ENCODE assay signal across 10 cellular contexts in genomic region chr15:41779662-41780157, GRCh38. TPM values are rescaled to one million over a fixed set of nuclear protein-coding genes. Genes with fewer than 3 reads are reported as not detected.
DNase-seq lines count a peak whose midpoint lies in the region; ATAC-seq and TF ChIP-seq lines count a peak whose summit lies in the region.
"Had no signal": no experiment of that assay in that cellular context is flagged by ENCODE, and none has a peak within 500 bp of the region (broad histone marks: within the 10 kb centered on the region; RNA-seq: fewer than 3 reads in every experiment).

No MANE protein-coding gene starts in this region.

- no peaks in the 10 kb centered on the region for H3K27me3 ChIP-seq in heart left ventricle

- no peak for TF ChIP-seq CTCF in heart left ventricle (IDR thresholded peaks at IDR 0.05)

- peak overlapping the region; percentile 43 for H3K27ac Mint-ChIP-seq in activated CD4-positive, alpha-beta T cell treated with anti-CD3 and anti-CD28 coated beads for 36 hours
- H3K27ac Mint-ChIP-seq in activated CD4-positive, alpha-beta memory T cell treated with anti-CD3 and anti-CD28 coated beads for 36 hours: peak overlapping the region; percentile 49
- H3K27ac Mint-ChIP-seq in stimulated activated naive B cell treated with anti-CD40 and anti-IgM and Interleukin-4, amounts not matched to agents 10 μg/mL and 1 μg/mL and 100 μg/mL, for 72 hours: peak overlapping the region; percentile 76

- intact Hi-C loops in activated CD4-positive, alpha-beta T cell treated with anti-CD3 and anti-CD28 coated beads for 36 hours (cut with DNase I, micrococcal nuclease): no loop called here
- intact Hi-C loops in activated CD4-positive, alpha-beta memory T cell treated with anti-CD3 and anti-CD28 coated beads for 36 hours (cut with micrococcal nuclease): no loop called here
- intact Hi-C loops in heart left ventricle (cut with DNase I): loop anchor here in 3 of 10 donors (10.0 kb wide), 3 partner anchors 115 to 275 kb away; partner anchors contain the start of gene SPTBN5 (in 1 of the 3)

- no peak for DNase-seq in activated CD4-positive, alpha-beta T cell treated with anti-CD3 and anti-CD28 coated beads for 36 hours
- DNase-seq in activated CD4-positive, alpha-beta T cell treated with anti-CD3 and anti-CD28 coated beads for 4 hours: no peak
- peak; percentile 24 for DNase-seq in activated CD4-positive, alpha-beta memory T cell treated with anti-CD3 and anti-CD28 coated beads for 36 hours
- DNase-seq in heart left ventricle (no peak), DMS153 treated with DMSO at 0.1 percent for 48 hours (lab: John Stamatoyannopoulos, UW; ENCODE audit: unreplicated experiment) (no peak), NCI-H2029 (lab: John Stamatoyannopoulos, UW) (no peak)
- no peak for DNase-seq in stimulated activated naive B cell treated with anti-CD40 and anti-IgM and Interleukin-4, amounts not matched to agents 10 μg/mL and 1 μg/mL and 100 μg/mL, for 72 hours
- no peak for DNase-seq in stimulated activated CD8-positive, alpha-beta memory T cell treated with anti-CD3 and anti-CD28 coated beads, Interleukin-4, amount 100 ng/mL, for 48 hours
- DNase-seq: activated CD4-positive, CD25-positive, alpha-beta regulatory T cell; mucosa of descending colon had no signal

- H3K4me3 Mint-ChIP-seq in activated CD4-positive, alpha-beta T cell treated with anti-CD3 and anti-CD28 coated beads for 36 hours: no peak overlapping the region
- H3K4me3 Mint-ChIP-seq in activated CD4-positive, alpha-beta memory T cell treated with anti-CD3 and anti-CD28 coated beads for 36 hours: no peak overlapping the region
- no peak overlapping the region for H3K4me3 Mint-ChIP-seq in stimulated activated naive B cell treated with anti-CD40 and anti-IgM and Interleukin-4, amounts not matched to agents 10 μg/mL and 1 μg/mL and 100 μg/mL, for 72 hours

- H3K9me3 Mint-ChIP-seq in activated CD4-positive, alpha-beta T cell treated with anti-CD3 and anti-CD28 coated beads for 36 hours (ENCODE audit: low read depth): no peaks in the 10 kb centered on the region
- H3K9me3 Mint-ChIP-seq in activated CD4-positive, alpha-beta memory T cell treated with anti-CD3 and anti-CD28 coated beads for 36 hours: no peaks in the 10 kb centered on the region
- H3K9me3 Mint-ChIP-seq in stimulated activated naive B cell treated with anti-CD40 and anti-IgM and Interleukin-4, amounts not matched to agents 10 μg/mL and 1 μg/mL and 100 μg/mL, for 72 hours: no peaks in the 10 kb centered on the region

- no peak for TF ChIP-seq POLR2A in heart left ventricle (IDR thresholded peaks at IDR 0.05)

- peaks cover 3 to 53% (median 32%) of the 10 kb centered on the region in 12 donors for H3K4me1 ChIP-seq in heart left ventricle

- POLR2A ChIA-PET in activated CD4-positive, alpha-beta T cell treated with anti-CD3 and anti-CD28 coated beads for 36 hours (lab: Charles Lee): no interaction called here
- POLR2A ChIA-PET in activated CD4-positive, alpha-beta memory T cell treated with anti-CD3 and anti-CD28 coated beads for 36 hours (lab: Charles Lee): interaction anchor here (1.2 kb wide), 1 partner anchor 9 kb away, joined by 3 read pairs; no protein-coding TSS in a partner anchor

- WGBS in heart left ventricle, 4 donors: 58 to 72% (median 64%) methylated on average over 4 of the region's 4 CpGs

- H3K27me3 Mint-ChIP-seq in activated CD4-positive, alpha-beta T cell treated with anti-CD3 and anti-CD28 coated beads for 36 hours: no peaks in the 10 kb centered on the region
- H3K27me3 Mint-ChIP-seq in activated CD4-positive, alpha-beta memory T cell treated with anti-CD3 and anti-CD28 coated beads for 36 hours: no peaks in the 10 kb centered on the region
- no peaks in the 10 kb centered on the region for H3K27me3 Mint-ChIP-seq in stimulated activated naive B cell treated with anti-CD40 and anti-IgM and Interleukin-4, amounts not matched to agents 10 μg/mL and 1 μg/mL and 100 μg/mL, for 72 hours

- H3K9me3 ChIP-seq in heart left ventricle: no peaks in the 10 kb centered on the region
- H3K9me3 ChIP-seq: mucosa of descending colon had no signal

- H3K4me3 ChIP-seq in heart left ventricle: no peak overlapping the region
- H3K4me3 ChIP-seq: mucosa of descending colon had no signal

- CTCF ChIA-PET in activated CD4-positive, alpha-beta T cell treated with anti-CD3 and anti-CD28 coated beads for 36 hours (lab: Charles Lee): interaction anchor here (0.7 to 1.5 kb wide), 2 partner anchors 9 to 280 kb away, joined by 4 to 5 read pairs; no protein-coding TSS in a partner anchor
- CTCF ChIA-PET in activated CD4-positive, alpha-beta memory T cell treated with anti-CD3 and anti-CD28 coated beads for 36 hours (lab: Charles Lee): interaction anchor here (11.6 kb wide), 1 partner anchor 32 kb away, joined by 283 read pairs; no protein-coding TSS in a partner anchor

- peaks cover 58% of the 10 kb centered on the region for H3K4me1 Mint-ChIP-seq in activated CD4-positive, alpha-beta T cell treated with anti-CD3 and anti-CD28 coated beads for 36 hours
- H3K4me1 Mint-ChIP-seq in activated CD4-positive, alpha-beta memory T cell treated with anti-CD3 and anti-CD28 coated beads for 36 hours (ENCODE audit: low read depth): peaks cover 58% of the 10 kb centered on the region
- peaks cover 47 to 89% of the 10 kb centered on the region in 2 donors for H3K4me1 Mint-ChIP-seq in stimulated activated naive B cell treated with anti-CD40 and anti-IgM and Interleukin-4, amounts not matched to agents 10 μg/mL and 1 μg/mL and 100 μg/mL, for 72 hours

- peaks cover 5% of the 10 kb centered on the region for H3K36me3 Mint-ChIP-seq in activated CD4-positive, alpha-beta T cell treated with anti-CD3 and anti-CD28 coated beads for 36 hours (ENCODE audit: low read depth)
- H3K36me3 Mint-ChIP-seq in activated CD4-positive, alpha-beta memory T cell treated with anti-CD3 and anti-CD28 coated beads for 36 hours: no peaks in the 10 kb centered on the region
- H3K36me3 Mint-ChIP-seq in stimulated activated naive B cell treated with anti-CD40 and anti-IgM and Interleukin-4, amounts not matched to agents 10 μg/mL and 1 μg/mL and 100 μg/mL, for 72 hours: peaks cover 8 to 33% of the 10 kb centered on the region in 2 donors

- peak overlapping the region in 6 of 12 donors; percentile 6 to 49 (median 28) for H3K27ac ChIP-seq in heart left ventricle

- H3K36me3 ChIP-seq in heart left ventricle: no peaks in the 10 kb centered on the region

- peak; percentile 47 for ATAC-seq in activated CD4-positive, alpha-beta T cell treated with anti-CD3 and anti-CD28 coated beads for 36 hours
- ATAC-seq in heart left ventricle: peak in 3 of 4 donors; percentile 72 to 84 (median 83)
- ATAC-seq in stimulated activated naive B cell treated with anti-CD40 and anti-IgM and Interleukin-4, amounts not matched to agents 10 μg/mL and 1 μg/mL and 100 μg/mL, for 72 hours (replicated peaks): no peak
- ATAC-seq: mucosa of descending colon had no signal

RNA-seq across cellular contexts. Expression of gene MAPKBP1, which starts 5.4 kb away (rescaled TPM):
- 10 to 100 TPM; 16.1 to 19.0 TPM for total RNA-seq in activated CD4-positive, alpha-beta T cell treated with anti-CD3 and anti-CD28 coated beads for 36 hours
- total RNA-seq in activated CD4-positive, alpha-beta memory T cell treated with anti-CD3 and anti-CD28 coated beads for 36 hours: 10 to 100 TPM; 16.1 to 16.6 TPM
- 10 to 100 TPM; 12.0 to 20.5 (median 14.8) TPM for total RNA-seq in heart left ventricle
- polyA plus RNA-seq in heart left ventricle: 10 to 100 TPM in 1 of 2 donors, 1 to 10 TPM in 1; 6.3 to 17.0 TPM

RNA-seq across cellular contexts. Expression of gene JMJD7, which starts 48.2 kb away (rescaled TPM):
- 10 to 100 TPM; 17.1 to 17.6 TPM for total RNA-seq in activated CD4-positive, alpha-beta T cell treated with anti-CD3 and anti-CD28 coated beads for 36 hours
- total RNA-seq in activated CD4-positive, alpha-beta memory T cell treated with anti-CD3 and anti-CD28 coated beads for 36 hours: 10 to 100 TPM; 17.9 to 24.8 TPM
- 10 to 100 TPM in 6 of 9 donors, 1 to 10 TPM in 3; 5.4 to 17.9 (median 11.8) TPM for total RNA-seq in heart left ventricle
- 10 to 100 TPM in 1 of 2 donors, 1 to 10 TPM in 1; 7.3 to 20.6 TPM for polyA plus RNA-seq in heart left ventricle

RNA-seq across cellular contexts. Expression of gene PLA2G4B, which starts 58.9 kb away (rescaled TPM):
- total RNA-seq in activated CD4-positive, alpha-beta T cell treated with anti-CD3 and anti-CD28 coated beads for 36 hours: 1 to 10 TPM; 5.0 to 6.9 TPM
- 1 to 10 TPM; 6.0 to 9.9 TPM for total RNA-seq in activated CD4-positive, alpha-beta memory T cell treated with anti-CD3 and anti-CD28 coated beads for 36 hours
- total RNA-seq in heart left ventricle: 1 to 10 TPM in 7 of 9 donors, under 1 TPM in 2; 0.38 to 6.0 (median 2.8) TPM
- 1 to 10 TPM; 1.4 to 4.1 TPM for polyA plus RNA-seq in heart left ventricle

Comparison
In these comparisons a context has a peak if more than half of its experiments do, and no peak if none do; other contexts are left out.
1. ATAC-seq: peak in activated CD4-positive, alpha-beta T cell treated with anti-CD3 and anti-CD28 coated beads for 36 hours (single experiment) and heart left ventricle (3 of 4); none in stimulated activated naive B cell treated with anti-CD40 and anti-IgM and Interleukin-4, amounts not matched to agents 10 μg/mL and 1 μg/mL and 100 μg/mL, for 72 hours (0 of 2).
2. Peak in every context shown above with its lines, with median percentiles within 50 percentile points of each other: H3K27ac Mint-ChIP-seq.